In genomic region chr22:20606041-20606783, GRCh38 we compare ENCODE assay signal across 8 cellular contexts.
DNase-seq lines count a peak whose midpoint lies in the region; ATAC-seq, FAIRE-seq and TF ChIP-seq lines count a peak whose summit lies in the region.

No MANE protein-coding gene starts in this region.

- H3K4me3 Mint-ChIP-seq in Caco-2 (ENCODE audit: unreplicated experiment) (no peak overlapping the region), progenitor cell of endocrine pancreas (ENCODE audit: low read depth) (no peak overlapping the region)

- H3K4me1 Mint-ChIP-seq in Caco-2 (ENCODE audit: low read depth, unreplicated experiment) (no peaks in the 10 kb centered on the region), progenitor cell of endocrine pancreas (ENCODE audit: low read depth) (no peaks in the 10 kb centered on the region)

- peak; percentile 67 for FAIRE-seq in urothelium cell line (lab: Jason Lieb, UNC)

- H3K27ac Mint-ChIP-seq in Caco-2 (ENCODE audit: unreplicated experiment) (no peak overlapping the region), progenitor cell of endocrine pancreas (no peak overlapping the region)

- DNase-seq in Caco-2 (peak; percentile 90 to 91), HuH-7 (ENCODE audit: low spot score) (peak; percentile 88), OCI-LY7 (ENCODE audit: low spot score) (peak; percentile 78), activated T-cell treated with anti-CD3 and anti-CD28 coated beads for 48 hours (ENCODE audit: low read depth) (peak; percentile 61), fibroblast of the conjunctiva (ENCODE audit: low read depth) (peak; percentile 40), progenitor cell of endocrine pancreas (ENCODE audit: low spot score, unreplicated experiment) (peak; percentile 49), urothelium cell line (ENCODE audit: low spot score) (peak; percentile 79)

- intact Hi-C loops in Caco-2 (cut with micrococcal nuclease; ENCODE audit: unreplicated experiment) (loop anchor here (1.0 to 2.0 kb wide), 2 partner anchors 95 to 136 kb away; no protein-coding TSS in a partner anchor), OCI-LY7 (cut with micrococcal nuclease; ENCODE audit: unreplicated experiment) (loop anchor here (1.0 to 2.0 kb wide), 2 partner anchors 91 to 135 kb away; no protein-coding TSS in a partner anchor)

- no peaks in the 10 kb centered on the region for H4K20me1 ChIP-seq in OCI-LY7 (ENCODE audit: insufficient read depth, low read length)

- CTCF ChIA-PET in Caco-2 (lab: Charles Lee) = interaction anchor here (0.7 to 1.2 kb wide), 3 partner anchors 97 to 188 kb away, joined by 3 read pairs; no protein-coding TSS in a partner anchor
- CTCF ChIA-PET in OCI-LY7 (lab: Charles Lee; ENCODE audit: unreplicated experiment) = no interaction called here

- no peak for ATAC-seq in GM21360 (IDR thresholded peaks at IDR 0.05; ENCODE audit: unreplicated experiment)

- H3K4me2 ChIP-seq in OCI-LY7 (ENCODE audit: low read length) = no peak overlapping the region

- H3K4me1 ChIP-seq in Caco-2 = peaks cover 14% of the 10 kb centered on the region
- H3K4me1 ChIP-seq in OCI-LY7 (ENCODE audit: insufficient read depth, low read length, poor library complexity, severe bottlenecking) = no peaks in the 10 kb centered on the region

- H3K27me3 Mint-ChIP-seq in Caco-2 (ENCODE audit: insufficient read depth, unreplicated experiment) (no peaks in the 10 kb centered on the region), progenitor cell of endocrine pancreas (peaks cover 21% of the 10 kb centered on the region)

- no peaks in the 10 kb centered on the region for H3K79me2 ChIP-seq in OCI-LY7 (ENCODE audit: insufficient read depth, low read depth, low read length)

- H3K27me3 ChIP-seq in Caco-2 (replicated peaks; ENCODE audit: control insufficient read depth, insufficient read depth, low read length) = no peaks in the 10 kb centered on the region

- H2AFZ ChIP-seq in OCI-LY7 (ENCODE audit: low read length) = no peak overlapping the region

- H3K9me3 ChIP-seq in Caco-2 (no peaks in the 10 kb centered on the region), OCI-LY7 (ENCODE audit: low read length) (no peaks in the 10 kb centered on the region)

- POLR2A ChIA-PET in Caco-2 (lab: Charles Lee) = no interaction called here
- POLR2A ChIA-PET in OCI-LY7 (lab: Charles Lee) = no interaction called here

- TF ChIP-seq CTCF in Caco-2 (IDR thresholded peaks at IDR 0.05; ENCODE audit: insufficient read depth in 1 of 2, low read depth in 1 of 2, low read length in 1 of 2, severe bottlenecking in 1 of 2, unreplicated experiment in 1 of 2) (peak; percentile 72 to 95), OCI-LY7 (conservative IDR thresholded peaks at IDR 0.05; ENCODE audit: low read length) (peak; percentile 85), progenitor cell of endocrine pancreas (IDR thresholded peaks at IDR 0.05; ENCODE audit: unreplicated experiment) (peak; percentile 84)

- H3K4me3 ChIP-seq in Caco-2 (ENCODE audit: low read depth, low read length) (no peak overlapping the region), OCI-LY7 (ENCODE audit: low read depth, low read length, poor library complexity, severe bottlenecking) (no peak overlapping the region)

- H3K27ac ChIP-seq in OCI-LY7 (ENCODE audit: low read depth, low read length, poor library complexity, severe bottlenecking) = no peak overlapping the region

- no peaks in the 10 kb centered on the region for H3K36me3 Mint-ChIP-seq in Caco-2 (ENCODE audit: insufficient read depth, unreplicated experiment)
- no peaks in the 10 kb centered on the region for H3K36me3 Mint-ChIP-seq in progenitor cell of endocrine pancreas (ENCODE audit: insufficient read depth)

- BruUV-seq in Caco-2 (replicated peaks; lab: Mats Ljungman, UMichigan) (no TSS peak), OCI-LY7 (replicated peaks; lab: Mats Ljungman, UMichigan) (no TSS peak)

- H3K9me3 Mint-ChIP-seq in Caco-2 (ENCODE audit: unreplicated experiment) = no peaks in the 10 kb centered on the region
- no peaks in the 10 kb centered on the region for H3K9me3 Mint-ChIP-seq in progenitor cell of endocrine pancreas (ENCODE audit: low read depth)

- no peaks in the 10 kb centered on the region for H3K9me2 ChIP-seq in OCI-LY7 (ENCODE audit: insufficient read depth, low read length)

- H3K36me3 ChIP-seq in Caco-2 (ENCODE audit: control insufficient read depth, insufficient read depth, low read length) = no peaks in the 10 kb centered on the region
- no peaks in the 10 kb centered on the region for H3K36me3 ChIP-seq in OCI-LY7 (ENCODE audit: insufficient read depth, low read length)

Comparison
In these comparisons a context has a peak if more than half of its experiments do, and no peak if none do; other contexts are left out.
1. DNase-seq: peak in every context shown above with its lines; median percentile 90 in Caco-2; 88 in HuH-7; 79 in urothelium cell line; 78 in OCI-LY7; 61 in activated T-cell treated with anti-CD3 and anti-CD28 coated beads for 48 hours; 49 in progenitor cell of endocrine pancreas; 40 in fibroblast of the conjunctiva.